19 cellular contexts compared by ENCODE assay signal in genomic region chr20:50328161-50328979, GRCh38.
"Had no signal": no experiment of that assay in that cellular context is flagged by ENCODE, and none has a peak within 500 bp of the region (broad histone marks: within the 10 kb centered on the region; RNA-seq: fewer than 3 reads in every experiment).

No MANE protein-coding gene starts in this region.

- H3K4me1 Mint-ChIP-seq: immature natural killer cell had no signal

- H3K27ac ChIP-seq: epithelial cell of prostate, esophagus muscularis mucosa, gastrocnemius medialis, left lung had no signal

- H3K27me3 ChIP-seq: esophagus muscularis mucosa, gastrocnemius medialis, left lung had no signal

- FAIRE-seq: colon, keratinocyte, small intestine, urothelium cell line had no signal

- ATAC-seq: effector memory CD8-positive, alpha-beta T cell; left lung had no signal

- H3K36me3 ChIP-seq: esophagus muscularis mucosa, gastrocnemius medialis, left lung had no signal

- H3K4me3 Mint-ChIP-seq: dendritic cell treated with granulocyte-macrophage colony-stimulating factor and Interleukin-4, amounts not matched to agents 40 ng/mL and 50 ng/mL, for 4 days; effector memory CD8-positive, alpha-beta T cell; immature natural killer cell had no signal

- H3K9me3 ChIP-seq: esophagus muscularis mucosa, gastrocnemius medialis, left lung had no signal

- H3K27ac Mint-ChIP-seq: dendritic cell treated with granulocyte-macrophage colony-stimulating factor and Interleukin-4, amounts not matched to agents 40 ng/mL and 50 ng/mL, for 4 days; effector memory CD8-positive, alpha-beta T cell had no signal

- H3K4me3 ChIP-seq: esophagus muscularis mucosa, gastrocnemius medialis, left lung, lung had no signal

- DNase-seq: cerebellar nuclear complex; effector memory CD8-positive, alpha-beta T cell; gastrocnemius medialis; glutamatergic neuron; immature natural killer cell; left lung; mesenchymal stem cell; midbrain; small intestine; stimulated activated CD4-positive, alpha-beta T cell treated with anti-CD3 and anti-CD28 coated beads, Interleukin-4, amount 100 ng/mL, for 24 hours; stimulated activated naive CD4-positive, alpha-beta T cell treated with Interleukin-2 at 50 U/mL for 16 hours; trophoblast cell had no signal
